In genomic region chr16:81403601-81404391, GRCh38 we compare ENCODE assay signal across 8 cellular contexts. TPM values are rescaled to one million over a fixed set of nuclear protein-coding genes. Genes with fewer than 3 reads are reported as not detected.
DNase-seq lines count a peak whose midpoint lies in the region; ATAC-seq and TF ChIP-seq lines count a peak whose summit lies in the region.

No MANE protein-coding gene starts in this region.

- ATAC-seq in HG02759 (IDR thresholded peaks at IDR 0.05; ENCODE audit: unreplicated experiment) = peak; percentile 85
- ATAC-seq in GM18858 (IDR thresholded peaks at IDR 0.05; ENCODE audit: unreplicated experiment) = no peak

- H3K4me1 ChIP-seq in sigmoid colon = peaks cover 0 to 14% (median 6%) of the 10 kb centered on the region in 4 donors

- DNase-seq in GM03348 (ENCODE audit: low spot score) = peak; percentile 93
- peak; percentile 19 to 56 for DNase-seq in NCI-H1930 (lab: John Stamatoyannopoulos, UW)
- DNase-seq in T1000 (lab: John Stamatoyannopoulos, UW) = peak; percentile 59
- DNase-seq in astrocyte of the cerebellum (ENCODE audit: low read depth) = peak; percentile 33
- peak; percentile 10 to 87 (median 61) for DNase-seq in hypothalamus (lab: John Stamatoyannopoulos, UW)
- DNase-seq in sigmoid colon = peak; percentile 90

- H3K27ac ChIP-seq in sigmoid colon = no peak overlapping the region

- TF ChIP-seq EP300 in sigmoid colon (IDR thresholded peaks at IDR 0.05) = no peak

- in situ Hi-C loops in astrocyte of the cerebellum (cut with HindIII; ENCODE audit: low sequenced_read_pairs) = no loop called here

- no peaks in the 10 kb centered on the region for H3K27me3 ChIP-seq in sigmoid colon

- no peaks in the 10 kb centered on the region for H3K36me3 ChIP-seq in sigmoid colon

- intact Hi-C loops in sigmoid colon (cut with DNase I) = loop anchor here (1.0 to 5.0 kb wide), 2 partner anchors 219 to 319 kb away; no protein-coding TSS in a partner anchor

- TF ChIP-seq CTCF in astrocyte of the cerebellum (IDR thresholded peaks at IDR 0.05; ENCODE audit: low read depth, low read length, missing control alignments) = peak; percentile 80
- peak; percentile 89 to 98 (median 94) for TF ChIP-seq CTCF in sigmoid colon (IDR thresholded peaks at IDR 0.05)

- peaks cover 0 to 2% (median under 1%) of the 10 kb centered on the region in 4 donors for H3K9me3 ChIP-seq in sigmoid colon

- no peak for TF ChIP-seq POLR2A in sigmoid colon (IDR thresholded peaks at IDR 0.05)

- WGBS in sigmoid colon, 2 donors = 12 to 27% methylated on average over 37 of the region's 37 CpGs

- H3K4me3 ChIP-seq in astrocyte of the cerebellum (ENCODE audit: low read depth, low read length) = no peak overlapping the region
- H3K4me3 ChIP-seq in sigmoid colon = peak overlapping the region in 3 of 4 donors; percentile 19 to 34 (median 30)

RNA-seq across cellular contexts. Expression of gene CMIP, which starts 40.8 kb away (rescaled TPM):
- total RNA-seq in sigmoid colon = 10 to 100 TPM; 11.0 to 30.3 (median 15.9) TPM
- 10 to 100 TPM; 20.4 to 60.3 (median 40.7) TPM for polyA plus RNA-seq in sigmoid colon

Comparison
In these comparisons a context has a peak if more than half of its experiments do, and no peak if none do; other contexts are left out.
1. DNase-seq: peak in every context shown above with its lines; median percentile 93 in GM03348; 90 in sigmoid colon; 61 in hypothalamus; 59 in T1000; 38 in NCI-H1930; 33 in astrocyte of the cerebellum.